Comparison of ENCODE assay signal across 9 cellular contexts in the genomic region with DNA sequence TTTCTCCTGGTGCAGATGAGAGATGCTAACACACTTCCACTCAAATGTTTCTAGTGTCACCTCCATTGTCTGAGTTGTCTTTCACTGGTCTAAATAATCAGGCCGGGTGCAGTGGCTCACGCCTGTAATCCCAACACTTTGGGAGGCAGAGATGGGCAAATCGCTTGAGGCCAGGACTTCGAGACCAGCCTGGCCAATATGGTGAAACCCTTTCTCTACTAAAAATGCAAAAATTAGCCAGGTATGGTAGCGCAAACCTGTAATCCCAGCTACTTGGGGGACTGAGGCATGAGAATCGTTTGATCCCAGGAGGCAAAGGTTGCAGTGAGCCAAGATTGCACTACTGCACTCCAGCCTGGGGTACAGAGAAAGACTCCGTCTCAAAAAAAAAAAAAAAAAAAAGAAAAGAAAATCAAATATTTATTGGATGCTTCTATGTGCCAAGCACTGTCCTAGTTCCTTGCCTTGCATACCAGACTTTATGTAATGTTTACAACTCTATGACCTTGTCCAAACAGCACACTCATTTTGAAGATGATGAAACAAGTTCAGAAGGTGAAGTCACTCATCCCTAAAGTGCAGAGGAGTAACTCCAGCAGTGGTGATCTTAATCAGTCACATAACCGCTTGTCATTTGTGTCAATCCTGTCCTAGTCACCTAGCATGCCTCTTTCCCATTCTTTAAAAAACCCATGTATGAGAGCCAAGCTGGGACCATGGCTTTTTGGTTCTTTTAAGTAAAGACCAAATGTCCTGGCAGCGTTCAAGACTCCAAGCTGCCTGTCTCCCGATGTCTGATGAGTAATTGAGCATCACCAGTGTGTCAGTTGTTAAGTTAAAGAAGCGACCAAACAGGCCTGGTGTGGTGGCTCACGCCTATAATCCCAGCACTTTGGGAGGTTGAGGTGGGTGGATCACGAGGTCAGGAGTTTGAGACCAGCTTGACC. TPM values are rescaled to one million over a fixed set of nuclear protein-coding genes. Genes with fewer than 3 reads are reported as not detected.
"Had no signal": no experiment of that assay in that cellular context is flagged by ENCODE, and none has a peak within 500 bp of the region (broad histone marks: within the 10 kb centered on the region; RNA-seq: fewer than 3 reads in every experiment).

No MANE protein-coding gene starts in this region.

RNA-seq across cellular contexts. Expression of a gene that starts 15.1 kb away (rescaled TPM):
- total RNA-seq: cerebellum; dermis blood vessel endothelial cell; esophagus muscularis mucosa; foreskin keratinocyte; left colon; natural killer cell treated with Interleukin-12 subunit alpha and Interleukin-12 subunit beta and Interleukin-15 and Interleukin-18, amount 100 ng/mL, for 72 hours; progenitor cell of endocrine pancreas; right cardiac atrium; transverse colon had no signal
- polyA plus RNA-seq: foreskin keratinocyte, right cardiac atrium had no signal

RNA-seq across cellular contexts. Expression of a gene that starts 46.9 kb away (rescaled TPM):
- total RNA-seq: cerebellum; dermis blood vessel endothelial cell; esophagus muscularis mucosa; foreskin keratinocyte; left colon; natural killer cell treated with Interleukin-12 subunit alpha and Interleukin-12 subunit beta and Interleukin-15 and Interleukin-18, amount 100 ng/mL, for 72 hours; progenitor cell of endocrine pancreas; right cardiac atrium; transverse colon had no signal
- polyA plus RNA-seq: foreskin keratinocyte, right cardiac atrium had no signal
